ENCODE assay signal across 10 cellular contexts in the genomic region with DNA sequence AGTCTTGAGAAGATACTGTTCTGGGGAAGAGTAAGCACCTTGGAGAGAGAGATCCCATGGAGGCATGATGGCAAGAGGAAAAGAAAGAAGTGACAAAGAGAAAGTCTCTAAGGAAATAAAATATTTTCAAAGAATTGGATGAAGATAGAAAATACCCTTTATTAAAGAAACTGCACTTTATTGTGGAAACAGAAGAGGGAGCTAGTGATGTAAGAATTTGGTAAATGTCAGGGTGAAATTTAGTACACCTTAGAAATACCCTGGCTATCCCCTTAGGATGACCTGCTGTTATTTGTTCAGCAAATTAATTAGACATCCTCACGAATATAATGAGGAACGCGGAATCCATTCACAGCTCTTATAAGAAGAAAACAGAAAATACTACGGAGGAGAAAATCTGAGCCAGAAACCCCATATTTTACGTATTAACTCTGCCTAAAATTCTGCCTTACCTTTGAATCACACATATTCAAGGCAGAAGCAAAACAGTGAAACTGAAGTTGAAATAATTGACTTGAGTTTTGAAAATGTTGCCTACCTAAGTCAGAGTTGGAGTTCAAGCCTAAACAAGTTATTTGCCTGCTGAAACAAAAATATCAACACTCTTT.
DNase-seq lines count a peak whose midpoint lies in the region; ATAC-seq and TF ChIP-seq lines count a peak whose summit lies in the region.
"Had no signal": no experiment of that assay in that cellular context is flagged by ENCODE, and none has a peak within 500 bp of the region (broad histone marks: within the 10 kb centered on the region; RNA-seq: fewer than 3 reads in every experiment).

No MANE protein-coding gene starts in this region.

- H3K36me3 ChIP-seq in breast epithelium (no peaks in the 10 kb centered on the region), esophagus muscularis mucosa (no peaks in the 10 kb centered on the region), upper lobe of right lung (no peaks in the 10 kb centered on the region)

- peaks cover 6% of the 10 kb centered on the region for H3K4me1 Mint-ChIP-seq in MCF 10A (ENCODE audit: insufficient read depth, unreplicated experiment)

- H3K27me3 ChIP-seq in breast epithelium (no peaks in the 10 kb centered on the region), esophagus muscularis mucosa (no peaks in the 10 kb centered on the region), upper lobe of right lung (no peaks in the 10 kb centered on the region)

- POLR2A ChIA-PET in MCF 10A (lab: Yijun Ruan, JAX): no interaction called here

- DNase-seq in MCF 10A (ENCODE audit: unreplicated experiment) (peak; percentile 34), breast epithelium (ENCODE audit: low spot score in 2 of 2) (no peak), OCI-M1 (lab: John Stamatoyannopoulos, UW) (peak; percentile 81), esophagus muscularis mucosa (ENCODE audit: extremely low spot score) (no peak), upper lobe of right lung (no peak), NCI-H128 (lab: John Stamatoyannopoulos, UW; ENCODE audit: unreplicated experiment) (no peak), NCI-H146 (lab: John Stamatoyannopoulos, UW) (no peak)
- DNase-seq: GF-D8, right cardiac atrium had no signal

- no TSS peak for BruUV-seq in MCF 10A (replicated peaks; lab: Mats Ljungman, UMichigan)

- no peak overlapping the region for H3K4me3 ChIP-seq in breast epithelium
- no peak overlapping the region for H3K4me3 ChIP-seq in esophagus muscularis mucosa
- no peak overlapping the region for H3K4me3 ChIP-seq in upper lobe of right lung

- H3K9me3 Mint-ChIP-seq in MCF 10A (ENCODE audit: unreplicated experiment): no peaks in the 10 kb centered on the region

- H3K27me3 Mint-ChIP-seq in MCF 10A (ENCODE audit: insufficient read depth, unreplicated experiment): no peaks in the 10 kb centered on the region

- no peak overlapping the region for H3K4me3 Mint-ChIP-seq in MCF 10A (ENCODE audit: unreplicated experiment)

- intact Hi-C loops in MCF 10A (cut with micrococcal nuclease): loop anchor here (1.0 to 10.0 kb wide), 5 partner anchors 95 to 637 kb away; partner anchors contain the start of gene TFPI2
- intact Hi-C loops in breast epithelium (cut with DNase I; ENCODE audit: low total_unique reads): no loop called here
- intact Hi-C loops in esophagus muscularis mucosa (cut with DNase I): no loop called here
- intact Hi-C loops in upper lobe of right lung (cut with DNase I): no loop called here

- H3K27ac Mint-ChIP-seq in MCF 10A (ENCODE audit: low read depth, unreplicated experiment): no peak overlapping the region

- WGBS in esophagus muscularis mucosa: 67% methylated on average over 5 of the region's 5 CpGs

- ATAC-seq in upper lobe of right lung (no peak), HG02970 (IDR thresholded peaks at IDR 0.05; ENCODE audit: low FRiP score, unreplicated experiment) (no peak)
- ATAC-seq: right cardiac atrium had no signal

- H3K9me3 ChIP-seq in breast epithelium: peaks cover 0 to 13% of the 10 kb centered on the region in 2 donors
- peaks cover 0 to 3% (median 0%) of the 10 kb centered on the region in 4 donors for H3K9me3 ChIP-seq in esophagus muscularis mucosa
- H3K9me3 ChIP-seq in upper lobe of right lung: no peaks in the 10 kb centered on the region

- H3K27ac ChIP-seq in breast epithelium: no peak overlapping the region
- no peak overlapping the region for H3K27ac ChIP-seq in esophagus muscularis mucosa (replicated peaks in 1 of 4)
- no peak overlapping the region for H3K27ac ChIP-seq in upper lobe of right lung

- TF ChIP-seq EP300 in esophagus muscularis mucosa (IDR thresholded peaks at IDR 0.05): no peak

- TF ChIP-seq CTCF in MCF 10A (IDR thresholded peaks at IDR 0.05; ENCODE audit: unreplicated experiment): peak; percentile 56
- peak in 1 of 3 donors; percentile 41 for TF ChIP-seq CTCF in breast epithelium (IDR thresholded peaks at IDR 0.05)
- peak in 2 of 3 experiments; percentile 9 to 25 for TF ChIP-seq CTCF in esophagus muscularis mucosa (IDR thresholded peaks at IDR 0.05)
- TF ChIP-seq CTCF in upper lobe of right lung (IDR thresholded peaks at IDR 0.05): peak; percentile 32

- CTCF ChIA-PET in MCF 10A (lab: Yijun Ruan, JAX): interaction anchor here (0.6 to 5.7 kb wide), 17 partner anchors 11 to 632 kb away, joined by 3 to 75 read pairs (median 4); partner anchors contain the start of gene COL1A2

- no peak for TF ChIP-seq POLR2A in breast epithelium (IDR thresholded peaks at IDR 0.05)
- no peak for TF ChIP-seq POLR2A in esophagus muscularis mucosa (IDR thresholded peaks at IDR 0.05; ENCODE audit: low read depth)

- H3K36me3 Mint-ChIP-seq in MCF 10A (ENCODE audit: insufficient read depth, unreplicated experiment): no peaks in the 10 kb centered on the region

- H3K4me1 ChIP-seq in breast epithelium (no peaks in the 10 kb centered on the region), esophagus muscularis mucosa (no peaks in the 10 kb centered on the region), upper lobe of right lung (no peaks in the 10 kb centered on the region)

Comparison
In these comparisons a context has a peak if more than half of its experiments do, and no peak if none do; other contexts are left out.
1. DNase-seq: peak in MCF 10A (single experiment) and OCI-M1 (single experiment); none in breast epithelium (0 of 2), esophagus muscularis mucosa (single experiment), upper lobe of right lung (single experiment), NCI-H128 (single experiment) and NCI-H146 (single experiment).